20 cellular contexts compared by ENCODE assay signal in the genomic region with DNA sequence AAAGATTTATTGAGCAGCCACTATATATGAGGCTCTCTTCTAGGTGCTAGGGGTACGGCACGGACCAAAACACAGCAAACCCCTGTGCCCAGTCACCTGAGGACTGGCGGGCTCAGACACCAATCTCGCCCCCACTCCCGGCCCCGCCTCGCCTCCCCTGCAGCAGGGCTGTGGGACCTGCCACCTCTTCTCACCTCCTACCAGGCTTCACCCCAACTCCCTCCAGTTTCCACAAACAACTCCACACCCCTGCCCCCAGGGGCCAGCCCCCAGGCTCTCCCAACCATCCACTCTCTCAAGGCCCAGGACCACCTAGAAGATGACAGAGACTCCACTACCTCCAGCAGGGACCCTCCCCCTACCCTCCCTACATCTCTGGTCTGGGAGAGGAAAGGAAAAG. TPM values are rescaled to one million over a fixed set of nuclear protein-coding genes. Genes with fewer than 3 reads are reported as not detected.
DNase-seq lines count a peak whose midpoint lies in the region; ATAC-seq, FAIRE-seq and TF ChIP-seq lines count a peak whose summit lies in the region.
"Had no signal": no experiment of that assay in that cellular context is flagged by ENCODE, and none has a peak within 500 bp of the region (broad histone marks: within the 10 kb centered on the region; RNA-seq: fewer than 3 reads in every experiment).

No MANE protein-coding gene starts in this region.

- no peak for FAIRE-seq in urothelium cell line (lab: Jason Lieb, UNC)
- FAIRE-seq: pancreas had no signal

- no peak overlapping the region for H3K4me3 Mint-ChIP-seq in activated CD4-positive, alpha-beta T cell treated with anti-CD3 and anti-CD28 coated beads, Interleukin-2, amount 10 ng/mL, durations not matched to agents 24 days and 14 days
- H3K4me3 Mint-ChIP-seq: activated CD4-positive, alpha-beta memory T cell treated with anti-CD3 and anti-CD28 coated beads, Interleukin-2, amount 10 ng/mL, durations not matched to agents 7 days and 5 days had no signal

- H2AFZ ChIP-seq in SU-DHL-6 (ENCODE audit: low read depth, low read length, severe bottlenecking): no peak overlapping the region

- H3K9me2 ChIP-seq in SU-DHL-6 (replicated peaks; ENCODE audit: insufficient read depth, low read length): no peaks in the 10 kb centered on the region

- H3K36me3 ChIP-seq in SU-DHL-6 (ENCODE audit: low read length): no peaks in the 10 kb centered on the region
- H3K36me3 ChIP-seq in lower lobe of right lung: no peaks in the 10 kb centered on the region
- peaks cover 0 to 4% (median 0%) of the 10 kb centered on the region in 4 donors for H3K36me3 ChIP-seq in stomach
- H3K36me3 ChIP-seq in tibial nerve: peaks cover 0 to 10% (median 0%) of the 10 kb centered on the region in 3 donors
- H3K36me3 ChIP-seq: pancreas, SJSA1, thyroid gland had no signal

- TF ChIP-seq EP300 in stomach (IDR thresholded peaks at IDR 0.05): no peak
- no peak for TF ChIP-seq EP300 in tibial nerve (IDR thresholded peaks at IDR 0.05)

- H3K36me3 Mint-ChIP-seq in activated CD4-positive, alpha-beta T cell treated with anti-CD3 and anti-CD28 coated beads, Interleukin-2, amount 10 ng/mL, durations not matched to agents 24 days and 14 days (ENCODE audit: low read depth): no peaks in the 10 kb centered on the region

- H3K4me1 ChIP-seq in lower lobe of right lung (peaks cover 64% of the 10 kb centered on the region), stomach (peaks cover 38 to 98% (median 77%) of the 10 kb centered on the region in 4 donors), tibial nerve (peaks cover 3 to 79% (median 45%) of the 10 kb centered on the region in 4 donors)

- intact Hi-C loops in activated CD4-positive, alpha-beta T cell treated with anti-CD3 and anti-CD28 coated beads, Interleukin-2, amount 10 ng/mL, durations not matched to agents 24 days and 14 days (cut with micrococcal nuclease): no loop called here
- intact Hi-C loops in lower lobe of right lung (cut with DNase I): no loop called here
- intact Hi-C loops in stomach (cut with DNase I; ENCODE audit: low total_unique reads): no loop called here

- ATAC-seq in lower lobe of right lung: no peak

- H3K9ac ChIP-seq in SU-DHL-6 (ENCODE audit: low read length): peak overlapping the region; percentile 78

- no peak for DNase-seq in activated CD4-positive, alpha-beta T cell treated with anti-CD3 and anti-CD28 coated beads, Interleukin-2, amount 10 ng/mL, durations not matched to agents 24 days and 14 days
- no peak for DNase-seq in activated CD4-positive, alpha-beta T cell treated with anti-CD3 and anti-CD28 coated beads for 48 hours
- DNase-seq in lower lobe of right lung (peak; percentile 41), stomach (no peak), NOMO-1 treated with dmso at 0.1 percent for 144 hours (lab: John Stamatoyannopoulos, UW; ENCODE audit: unreplicated experiment) (no peak), tibial nerve (ENCODE audit: low spot score in 2 of 2) (no peak), urothelium cell line (ENCODE audit: low spot score) (no peak)
- DNase-seq: activated CD4-positive, alpha-beta memory T cell treated with anti-CD3 and anti-CD28 coated beads, Interleukin-2, amount 10 ng/mL, durations not matched to agents 7 days and 5 days; effector CD8-positive, alpha-beta T cell; GF-D8; IMR-90; NCI-H1048 had no signal

- WGBS in stomach, 5 donors: 80 to 96% (median 87%) methylated on average over 7 of the region's 7 CpGs
- WGBS in tibial nerve, 2 donors: 93 to 94% methylated on average over 7 of the region's 7 CpGs

- TF ChIP-seq POLR2A in stomach (IDR thresholded peaks at IDR 0.05) (no peak), tibial nerve (IDR thresholded peaks at IDR 0.05) (no peak)

- peak overlapping the region; percentile 63 for H3K4me3 ChIP-seq in SU-DHL-6 (ENCODE audit: insufficient read depth, low read length, poor library complexity, severe bottlenecking)
- H3K4me3 ChIP-seq in lower lobe of right lung: no peak overlapping the region
- H3K4me3 ChIP-seq in stomach: no peak overlapping the region
- H3K4me3 ChIP-seq in tibial nerve: no peak overlapping the region
- H3K4me3 ChIP-seq: pancreas, SJSA1, thyroid gland had no signal

- peaks cover 38% of the 10 kb centered on the region for H3K4me1 Mint-ChIP-seq in activated CD4-positive, alpha-beta T cell treated with anti-CD3 and anti-CD28 coated beads, Interleukin-2, amount 10 ng/mL, durations not matched to agents 24 days and 14 days

- no peaks in the 10 kb centered on the region for H3K27me3 Mint-ChIP-seq in activated CD4-positive, alpha-beta T cell treated with anti-CD3 and anti-CD28 coated beads, Interleukin-2, amount 10 ng/mL, durations not matched to agents 24 days and 14 days
- H3K27me3 Mint-ChIP-seq: activated CD4-positive, alpha-beta memory T cell treated with anti-CD3 and anti-CD28 coated beads, Interleukin-2, amount 10 ng/mL, durations not matched to agents 7 days and 5 days had no signal

- H3K9me3 Mint-ChIP-seq in activated CD4-positive, alpha-beta T cell treated with anti-CD3 and anti-CD28 coated beads, Interleukin-2, amount 10 ng/mL, durations not matched to agents 24 days and 14 days: no peaks in the 10 kb centered on the region
- H3K9me3 Mint-ChIP-seq: activated CD4-positive, alpha-beta memory T cell treated with anti-CD3 and anti-CD28 coated beads, Interleukin-2, amount 10 ng/mL, durations not matched to agents 7 days and 5 days; activated T-helper 2 cell treated with anti-CD3 and anti-CD28 coated beads, Interferon-gamma antibody, Interleukin-2, Interleukin-4, amounts not matched to agents 10 μg/mL and 5 μg/mL and 100 μg/mL, durations not matched to agents 14 hours and 24 hours and 36 hours had no signal

- H3K27ac Mint-ChIP-seq in activated CD4-positive, alpha-beta T cell treated with anti-CD3 and anti-CD28 coated beads, Interleukin-2, amount 10 ng/mL, durations not matched to agents 24 days and 14 days: peak overlapping the region; percentile 13
- H3K27ac Mint-ChIP-seq: activated CD4-positive, alpha-beta memory T cell treated with anti-CD3 and anti-CD28 coated beads, Interleukin-2, amount 10 ng/mL, durations not matched to agents 7 days and 5 days; activated T-helper 2 cell treated with anti-CD3 and anti-CD28 coated beads, Interferon-gamma antibody, Interleukin-2, Interleukin-4, amounts not matched to agents 10 μg/mL and 5 μg/mL and 100 μg/mL, durations not matched to agents 14 hours and 24 hours and 36 hours had no signal

- peaks cover 96% of the 10 kb centered on the region for H3K79me2 ChIP-seq in SU-DHL-6 (ENCODE audit: insufficient read depth, low read length)

- H3K9me3 ChIP-seq in SU-DHL-6 (ENCODE audit: insufficient read depth, low read length): no peaks in the 10 kb centered on the region
- H3K9me3 ChIP-seq in lower lobe of right lung: no peaks in the 10 kb centered on the region
- H3K9me3 ChIP-seq in stomach: no peaks in the 10 kb centered on the region
- no peaks in the 10 kb centered on the region for H3K9me3 ChIP-seq in tibial nerve
- H3K9me3 ChIP-seq: pancreas, SJSA1, thyroid gland had no signal

- peak overlapping the region; percentile 74 for H3K4me2 ChIP-seq in SU-DHL-6 (ENCODE audit: low read depth, low read length, poor library complexity, severe bottlenecking)

- no peak for TF ChIP-seq CTCF in SU-DHL-6 (IDR thresholded peaks at IDR 0.05; ENCODE audit: insufficient read depth, low read length, poor library complexity, severe bottlenecking)
- no peak for TF ChIP-seq CTCF in lower lobe of right lung (IDR thresholded peaks at IDR 0.05)
- TF ChIP-seq CTCF in stomach (IDR thresholded peaks at IDR 0.05): no peak
- TF ChIP-seq CTCF in tibial nerve (IDR thresholded peaks at IDR 0.05): no peak

- H3F3A ChIP-seq in SU-DHL-6 (ENCODE audit: insufficient read depth): peaks cover 31% of the 10 kb centered on the region

- no peaks in the 10 kb centered on the region for H4K20me1 ChIP-seq in SU-DHL-6 (ENCODE audit: low read depth, low read length)

- H3K27ac ChIP-seq in SU-DHL-6 (ENCODE audit: low read depth, low read length): peak overlapping the region; percentile 93
- no peak overlapping the region for H3K27ac ChIP-seq in lower lobe of right lung
- H3K27ac ChIP-seq in stomach: peak overlapping the region in 3 of 5 donors; percentile 34 to 57 (median 39)
- H3K27ac ChIP-seq in tibial nerve: peak overlapping the region in 2 of 4 donors; percentile 45 to 55
- H3K27ac ChIP-seq: 22Rv1, pancreas, SJSA1 had no signal

- H3K27me3 ChIP-seq in SU-DHL-6 (ENCODE audit: low read length) (no peaks in the 10 kb centered on the region), lower lobe of right lung (ENCODE audit: low read depth) (no peaks in the 10 kb centered on the region), stomach (no peaks in the 10 kb centered on the region), tibial nerve (no peaks in the 10 kb centered on the region)
- H3K27me3 ChIP-seq: pancreas, SJSA1, thyroid gland had no signal

RNA-seq across cellular contexts. Expression of gene TFEB, which starts 6.5 kb away (rescaled TPM):
- total RNA-seq in activated CD4-positive, alpha-beta T cell treated with anti-CD3 and anti-CD28 coated beads, Interleukin-2, amount 10 ng/mL, durations not matched to agents 24 days and 14 days: 14.1 and 14.9 TPM in 2 replicates
- total RNA-seq in lower lobe of right lung: 36.5 TPM
- total RNA-seq in stomach: 100 to 1,000 TPM in 1 of 5 donors, 10 to 100 TPM in 2, 1 to 10 TPM in 2; 6.4 to 130 (median 12.9) TPM
- 10 to 100 TPM; 12.1 to 19.5 (median 14.0) TPM for polyA plus RNA-seq in stomach
- total RNA-seq in tibial nerve: 10 to 100 TPM; 19.2 to 28.8 (median 20.6) TPM

RNA-seq across cellular contexts. Expression of gene PGC, which starts 18.2 kb away (rescaled TPM):
- not detected in 2 replicates for total RNA-seq in activated CD4-positive, alpha-beta T cell treated with anti-CD3 and anti-CD28 coated beads, Interleukin-2, amount 10 ng/mL, durations not matched to agents 24 days and 14 days
- total RNA-seq in lower lobe of right lung (947 TPM), stomach (over 10,000 TPM in 1 of 5 donors, 1,000 to 10,000 TPM in 3, 100 to 1,000 TPM in 1; 101 to 32,926 (median 1,172) TPM), tibial nerve (not detected)
- polyA plus RNA-seq in stomach: over 10,000 TPM in 2 of 3 donors, 1,000 to 10,000 TPM in 1; 8,432 to 48,206 (median 26,682) TPM
- total RNA-seq: activated CD4-positive, alpha-beta memory T cell treated with anti-CD3 and anti-CD28 coated beads, Interleukin-2, amount 10 ng/mL, durations not matched to agents 7 days and 5 days; activated T-helper 2 cell treated with anti-CD3 and anti-CD28 coated beads, Interferon-gamma antibody, Interleukin-2, Interleukin-4, amounts not matched to agents 10 μg/mL and 5 μg/mL and 100 μg/mL, durations not matched to agents 14 hours and 24 hours and 36 hours; H4; IMR-90; mesenteric fat pad; SJSA1; thyroid gland had no signal
- polyA plus RNA-seq: IMR-90 had no signal

RNA-seq across cellular contexts. Expression of gene FRS3, which starts 50.7 kb away (rescaled TPM):
- total RNA-seq in activated CD4-positive, alpha-beta T cell treated with anti-CD3 and anti-CD28 coated beads, Interleukin-2, amount 10 ng/mL, durations not matched to agents 24 days and 14 days: 4.7 and 6.8 TPM in 2 replicates
- total RNA-seq in lower lobe of right lung: 5.9 TPM
- 10 to 100 TPM in 1 of 5 donors, 1 to 10 TPM in 3, under 1 TPM in 1; 0.29 to 22.2 (median 3.1) TPM for total RNA-seq in stomach
- 1 to 10 TPM; 2.9 to 4.4 (median 4.1) TPM for polyA plus RNA-seq in stomach
- total RNA-seq in tibial nerve: 10 to 100 TPM in 2 of 4 donors, 1 to 10 TPM in 2; 4.4 to 11.4 (median 7.5) TPM

RNA-seq across cellular contexts. Expression of gene PRICKLE4, which starts 51.6 kb away (rescaled TPM):
- total RNA-seq in activated CD4-positive, alpha-beta T cell treated with anti-CD3 and anti-CD28 coated beads, Interleukin-2, amount 10 ng/mL, durations not matched to agents 24 days and 14 days: not detected in 2 replicates
- 12.1 TPM for total RNA-seq in lower lobe of right lung
- total RNA-seq in stomach: 10 to 100 TPM in 3 of 5 donors, 1 to 10 TPM in 2; 4.4 to 77.0 (median 27.8) TPM
- polyA plus RNA-seq in stomach: 1 to 10 TPM in 2 of 3 donors, not detected in 1; 1.9 to 4.8 TPM
- 10 to 100 TPM; 15.5 to 38.4 (median 23.0) TPM for total RNA-seq in tibial nerve
- total RNA-seq: activated CD4-positive, alpha-beta memory T cell treated with anti-CD3 and anti-CD28 coated beads, Interleukin-2, amount 10 ng/mL, durations not matched to agents 7 days and 5 days; activated T-helper 2 cell treated with anti-CD3 and anti-CD28 coated beads, Interferon-gamma antibody, Interleukin-2, Interleukin-4, amounts not matched to agents 10 μg/mL and 5 μg/mL and 100 μg/mL, durations not matched to agents 14 hours and 24 hours and 36 hours; H4; IMR-90; SJSA1 had no signal

RNA-seq across cellular contexts. Expression of gene TOMM6, which starts 58.5 kb away (rescaled TPM):
- total RNA-seq in activated CD4-positive, alpha-beta T cell treated with anti-CD3 and anti-CD28 coated beads, Interleukin-2, amount 10 ng/mL, durations not matched to agents 24 days and 14 days: 367 and 376 TPM in 2 replicates
- 134 TPM for total RNA-seq in lower lobe of right lung
- 100 to 1,000 TPM in 2 of 5 donors, 10 to 100 TPM in 3; 11.9 to 159 (median 68.7) TPM for total RNA-seq in stomach
- 100 to 1,000 TPM; 308 to 343 (median 323) TPM for polyA plus RNA-seq in stomach
- 100 to 1,000 TPM in 2 of 4 donors, 10 to 100 TPM in 2; 76.1 to 121 (median 99.8) TPM for total RNA-seq in tibial nerve

Comparison
In these comparisons a context has a peak if more than half of its experiments do, and no peak if none do; other contexts are left out.
1. RNA of gene PGC, which starts 18.2 kb away (total RNA-seq): 101 to 32,926 TPM in stomach and 947 TPM in lower lobe of right lung (single experiment); not detected in activated CD4-positive, alpha-beta T cell treated with anti-CD3 and anti-CD28 coated beads, Interleukin-2, amount 10 ng/mL, durations not matched to agents 24 days and 14 days and not detected in tibial nerve; every median in the first group is over 100 times any median in the second.